8 cellular contexts compared by ENCODE assay signal in the genomic region with DNA sequence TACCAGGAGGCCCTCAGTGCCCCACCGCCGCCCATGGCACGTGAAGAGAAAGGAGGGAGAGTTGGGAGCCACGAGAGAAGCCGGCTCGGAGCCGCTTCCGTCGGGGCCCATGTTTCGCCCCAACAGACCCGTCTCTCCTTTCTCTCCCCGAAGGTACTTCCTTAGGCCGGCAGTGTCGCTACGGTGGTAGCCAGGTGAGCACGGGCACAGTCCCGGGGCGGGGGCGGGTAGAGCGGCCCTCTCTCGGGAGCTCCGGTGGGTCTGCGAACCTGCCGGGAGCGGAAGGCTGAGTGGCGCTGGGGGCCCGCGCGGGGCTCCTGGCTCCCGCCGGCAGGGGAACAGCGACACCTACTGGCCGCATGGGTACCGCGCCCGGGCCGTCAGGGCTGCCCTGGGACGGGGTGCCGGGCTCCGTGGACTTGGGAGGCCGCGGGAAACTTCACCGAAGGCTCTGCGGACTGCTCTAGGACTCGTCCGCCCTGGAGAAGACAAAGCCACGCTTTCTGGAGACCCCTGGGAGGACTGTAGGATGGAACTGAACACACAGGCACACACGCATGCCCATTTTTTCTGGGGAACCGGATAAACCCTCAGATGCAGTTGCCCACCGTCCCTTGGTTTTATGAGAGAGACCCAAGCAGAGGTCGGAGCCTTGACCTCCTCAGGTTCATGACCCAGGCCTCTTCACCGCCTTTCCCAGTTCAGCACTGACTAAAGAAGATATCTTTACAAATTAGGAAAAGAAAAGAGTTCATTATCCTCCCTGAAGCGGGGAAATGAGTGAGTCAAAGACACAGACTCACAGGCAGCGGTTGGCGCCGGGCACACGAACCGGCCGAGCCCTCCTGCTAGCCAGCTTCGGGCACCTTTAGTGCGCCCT.
A peak's percentile ranks its signal among the peaks of the same experiment; 100 is the strongest.
DNase-seq lines count a peak whose midpoint lies in the region; ATAC-seq and TF ChIP-seq lines count a peak whose summit lies in the region.

No MANE protein-coding gene starts in this region.

- H3K4me3 ChIP-seq in WI38 (ENCODE audit: low read depth, low read length), result peak overlapping the region; percentile 49
- H3K4me3 ChIP-seq in breast epithelium, result peak overlapping the region; percentile 16 to 60 (median 40)

- H3K4me1 ChIP-seq in breast epithelium, result peaks cover 0 to 5% of the 10 kb centered on the region in 2 donors

- H3K27ac ChIP-seq in breast epithelium, result no peak overlapping the region

- H3K36me3 ChIP-seq in breast epithelium, result no peaks in the 10 kb centered on the region

- peaks cover 13 to 96% of the 10 kb centered on the region in 2 donors for H3K27me3 ChIP-seq in breast epithelium

- TF ChIP-seq POLR2A in breast epithelium (IDR thresholded peaks at IDR 0.05), result no peak

- no peaks in the 10 kb centered on the region for H3K9me3 ChIP-seq in breast epithelium

- peak; percentile 89 for TF ChIP-seq CTCF in WI38 (IDR thresholded peaks at IDR 0.05; ENCODE audit: low read depth, low read length)
- TF ChIP-seq CTCF in breast epithelium (IDR thresholded peaks at IDR 0.05), result peak in 2 of 3 donors; percentile 75 to 92

- intact Hi-C loops in breast epithelium (cut with DNase I; ENCODE audit: low total_unique reads), result no loop called here

- DNase-seq in DMS 273 (lab: John Stamatoyannopoulos, UW; ENCODE audit: unreplicated experiment) (peak; percentile 92), DMS 273 treated with DMSO at 0.1 percent for 48 hours (lab: John Stamatoyannopoulos, UW) (no peak), NCI-H1092 treated with DMSO at 0.1 percent for 48 hours (lab: John Stamatoyannopoulos, UW) (peak; percentile 50), breast epithelium (ENCODE audit: low spot score in 2 of 2) (no peak), kidney glomerular epithelial cell (lab: John Stamatoyannopoulos, UW) (peak; percentile 51)
- peak; percentile 52 to 73 (median 66) for DNase-seq in stimulated activated CD4-positive, alpha-beta T cell treated with anti-CD3 and anti-CD28 coated beads, Interleukin-1b, Interleukin-23, amount 100 ng/mL, for 24 hours (ENCODE audit: low read depth in 4 of 4, low spot score in 1 of 4)

- peak; percentile 72 for ATAC-seq in HG02623 (IDR thresholded peaks at IDR 0.05; ENCODE audit: unreplicated experiment)

Comparison
In these comparisons a context has a peak if more than half of its experiments do, and no peak if none do; other contexts are left out.
1. DNase-seq: peak in DMS 273 (single experiment), NCI-H1092 treated with DMSO at 0.1 percent for 48 hours (single experiment), kidney glomerular epithelial cell (single experiment) and stimulated activated CD4-positive, alpha-beta T cell treated with anti-CD3 and anti-CD28 coated beads, Interleukin-1b, Interleukin-23, amount 100 ng/mL, for 24 hours (4 of 4); none in DMS 273 treated with DMSO at 0.1 percent for 48 hours (single experiment) and breast epithelium (0 of 2).